In the genomic region with DNA sequence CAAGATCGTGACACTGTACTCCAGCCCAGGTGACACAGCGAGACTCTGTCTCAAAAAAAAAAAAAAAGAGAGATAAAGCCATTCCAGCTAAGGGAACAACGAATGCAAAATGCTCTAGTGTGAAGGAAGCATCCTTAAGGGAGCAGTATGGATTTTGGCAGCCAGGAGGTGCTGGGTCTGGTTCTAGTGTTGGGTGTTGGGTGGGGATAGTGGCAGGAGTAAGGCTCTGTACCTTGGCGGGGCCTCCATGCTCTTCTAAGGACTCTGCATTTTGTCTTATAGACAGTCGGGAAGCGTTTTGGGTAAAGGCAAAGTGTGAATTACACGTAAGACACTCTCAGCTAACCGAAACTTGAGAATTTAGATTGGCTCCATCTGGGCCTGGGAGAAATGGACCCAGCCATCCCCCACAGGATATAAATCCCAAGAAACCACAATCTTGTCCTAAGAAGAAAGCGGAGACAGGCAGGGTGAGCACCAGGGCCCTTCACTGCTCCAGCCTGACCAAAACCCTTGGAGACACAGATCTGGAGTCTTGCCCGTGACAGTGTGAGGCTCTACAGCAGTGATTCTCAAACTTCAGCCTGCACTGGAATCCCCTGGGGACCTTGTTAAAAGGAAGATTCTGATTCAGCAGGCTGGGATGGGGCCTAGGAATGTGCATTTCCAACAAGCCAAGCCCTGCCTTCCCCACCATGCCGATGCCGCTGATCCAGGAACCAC, we compare ENCODE assay signal across 31 cellular contexts. TPM values are rescaled to one million over a fixed set of nuclear protein-coding genes. Genes with fewer than 3 reads are reported as not detected.
DNase-seq lines count a peak whose midpoint lies in the region; FAIRE-seq and TF ChIP-seq lines count a peak whose summit lies in the region.
"Had no signal": no experiment of that assay in that cellular context is flagged by ENCODE, and none has a peak within 500 bp of the region (broad histone marks: within the 10 kb centered on the region; RNA-seq: fewer than 3 reads in every experiment).

No MANE protein-coding gene starts in this region.

- no peak overlapping the region for H2BK120ac ChIP-seq in H9 (ENCODE audit: low read depth, low read length, poor library complexity, severe bottlenecking)

- H3K27ac Mint-ChIP-seq in H9 (peak overlapping the region in 2 of 3 experiments; percentile 28 to 31; a peak in 1 of 7 replicates), progenitor cell of endocrine pancreas (no peak overlapping the region)
- H3K27ac Mint-ChIP-seq: activated CD8-positive, alpha-beta T cell treated with anti-CD3 and anti-CD28 coated beads, Interleukin-2, amount 10 ng/mL, durations not matched to agents 7 days and 5 days; activated T-helper 2 cell treated with anti-CD3 and anti-CD28 coated beads, Interferon-gamma antibody, Interleukin-2, Interleukin-4, amounts not matched to agents 10 μg/mL and 5 μg/mL and 100 μg/mL, durations not matched to agents 14 hours and 24 hours and 36 hours; dendritic cell treated with granulocyte-macrophage colony-stimulating factor and Interleukin-4, amounts not matched to agents 40 ng/mL and 50 ng/mL, for 4 days; T-helper 17 cell had no signal

- H2BK20ac ChIP-seq in H9 (ENCODE audit: low read depth, low read length, poor library complexity, severe bottlenecking): no peak overlapping the region

- no CpG with 5 or more reads among the region's 12 CpGs for WGBS in H9 (ENCODE audit: extremely low coverage, insufficient read length, low lambda C conversion rate)

- no peaks in the 10 kb centered on the region for H4K20me1 ChIP-seq in H9 (ENCODE audit: control insufficient read depth, insufficient read depth, insufficient read length)

- no peak overlapping the region for H2BK12ac ChIP-seq in H9 (ENCODE audit: insufficient read length, low read depth, low read length)

- no peak overlapping the region for H4K91ac ChIP-seq in H9 (ENCODE audit: insufficient read length, low read depth, low read length)

- no peaks in the 10 kb centered on the region for H3K36me3 Mint-ChIP-seq in H9 (ENCODE audit: insufficient read depth in 1 of 3, low read depth in 3 of 3)
- no peaks in the 10 kb centered on the region for H3K36me3 Mint-ChIP-seq in progenitor cell of endocrine pancreas (ENCODE audit: insufficient read depth)
- H3K36me3 Mint-ChIP-seq: activated naive CD4-positive, alpha-beta T cell treated with anti-CD3 and anti-CD28 coated beads, Interleukin-2, amount 50 U/mL, for 72 hours had no signal

- H4K8ac ChIP-seq in H9 (replicated peaks; ENCODE audit: insufficient read length, low read depth, low read length): no peak overlapping the region

- no peak overlapping the region for H3K18ac ChIP-seq in H9 (ENCODE audit: insufficient read length, low read depth, low read length)

- no peaks in the 10 kb centered on the region for H3K79me2 ChIP-seq in H9 (ENCODE audit: insufficient read depth, low read length)

- H3K4me1 Mint-ChIP-seq in H9: peaks cover 8 to 11% of the 10 kb centered on the region in 2 experiments; a peak in 3 of 4 replicates
- no peaks in the 10 kb centered on the region for H3K4me1 Mint-ChIP-seq in progenitor cell of endocrine pancreas (ENCODE audit: low read depth)

- no peak overlapping the region for H3K14ac ChIP-seq in H9 (ENCODE audit: insufficient read depth, low read length)

- no peak overlapping the region for H3K4ac ChIP-seq in H9 (ENCODE audit: low read depth, low read length)

- H3K27ac ChIP-seq in H9 (ENCODE audit: insufficient read length, low read depth, low read length) (no peak overlapping the region), kidney (ENCODE audit: low read depth in 2 of 2, low read length in 2 of 2) (no peak overlapping the region)
- no peak overlapping the region for H3K27ac ChIP-seq in effector memory CD4-positive, alpha-beta T cell (ENCODE audit: insufficient read depth, low read length, poor library complexity, severe bottlenecking)
- H3K27ac ChIP-seq: upper lobe of left lung had no signal

- H3K36me3 ChIP-seq in kidney (ENCODE audit: control insufficient read depth in 1 of 2, insufficient read depth in 2 of 2, low read length in 2 of 2): no peaks in the 10 kb centered on the region
- no peaks in the 10 kb centered on the region for H3K36me3 ChIP-seq in effector memory CD4-positive, alpha-beta T cell (ENCODE audit: control insufficient read depth, insufficient read depth, low read length)
- H3K36me3 ChIP-seq: BE2C, cardiac muscle cell, MG63, upper lobe of left lung had no signal

- H3K27me3 Mint-ChIP-seq in H9 (ENCODE audit: low read depth) (peaks cover 13% of the 10 kb centered on the region), progenitor cell of endocrine pancreas (peaks cover 52% of the 10 kb centered on the region)

- DNase-seq in AG08395 (ENCODE audit: low spot score) (peak; percentile 67), H9 (no peak), choroid plexus epithelial cell (ENCODE audit: low read depth) (no peak), kidney (peak; percentile 77), progenitor cell of endocrine pancreas (ENCODE audit: low spot score, unreplicated experiment) (no peak), 8988T (no peak)
- no peak for DNase-seq in effector memory CD4-positive, alpha-beta T cell
- DNase-seq in stimulated activated CD4-positive, alpha-beta T cell treated with anti-CD3 and anti-CD28 coated beads, Interleukin-1b, Interleukin-23, amount 100 ng/mL, for 48 hours: no peak
- DNase-seq: activated CD4-positive, alpha-beta T cell treated with anti-CD3 and anti-CD28 coated beads for 1 hour; activated CD8-positive, alpha-beta T cell treated with anti-CD3 and anti-CD28 coated beads, Interleukin-2, amount 10 ng/mL, durations not matched to agents 7 days and 5 days; anterior cingulate cortex; BE2C; Caco-2; DMS79; GF-D8; kidney glomerular epithelial cell; MG63; NCI-H2081; NCI-H446; NCI-H774; RPMI8226; SK-N-SH; T-helper 17 cell; upper lobe of left lung had no signal

- H3K27me3 ChIP-seq in H9 (ENCODE audit: insufficient read depth, low read length): no peaks in the 10 kb centered on the region
- H3K27me3 ChIP-seq in effector memory CD4-positive, alpha-beta T cell (replicated peaks; ENCODE audit: control insufficient read depth, insufficient read depth, low read length, poor library complexity, severe bottlenecking): no peaks in the 10 kb centered on the region
- H3K27me3 ChIP-seq: BE2C, cardiac muscle cell, MG63, upper lobe of left lung had no signal

- H3T11ph ChIP-seq in H9 (ENCODE audit: low read length): no peak overlapping the region

- H3K4me3 Mint-ChIP-seq in H9 (no peak overlapping the region), progenitor cell of endocrine pancreas (ENCODE audit: low read depth) (no peak overlapping the region)
- H3K4me3 Mint-ChIP-seq: activated CD8-positive, alpha-beta T cell treated with anti-CD3 and anti-CD28 coated beads, Interleukin-2, amount 10 ng/mL, durations not matched to agents 7 days and 5 days; dendritic cell treated with granulocyte-macrophage colony-stimulating factor and Interleukin-4, amounts not matched to agents 40 ng/mL and 50 ng/mL, for 4 days; T-helper 17 cell had no signal

- no peak overlapping the region for H4K5ac ChIP-seq in H9 (ENCODE audit: insufficient read length, low read depth, low read length)

- no peak overlapping the region for H2AFZ ChIP-seq in H9 (ENCODE audit: low read length)

- H3K9me3 ChIP-seq in H9 (ENCODE audit: control insufficient read depth, low read depth, low read length): no peaks in the 10 kb centered on the region
- H3K9me3 ChIP-seq in kidney (ENCODE audit: control insufficient read depth in 1 of 2, low read length in 2 of 2): no peaks in the 10 kb centered on the region
- H3K9me3 ChIP-seq in effector memory CD4-positive, alpha-beta T cell (ENCODE audit: control insufficient read depth, low read length): no peaks in the 10 kb centered on the region
- H3K9me3 ChIP-seq: BE2C, Caco-2, MG63, SK-N-SH, upper lobe of left lung had no signal

- no peak overlapping the region for H2BK5ac ChIP-seq in H9 (ENCODE audit: insufficient read length, low read length)

- H3K4me2 ChIP-seq in H9 (ENCODE audit: insufficient read depth, insufficient read length, low read length): no peak overlapping the region
- H3K4me2 ChIP-seq: SK-N-SH had no signal

- H3K9ac ChIP-seq in H9 (ENCODE audit: extremely low read depth, insufficient read length, low read length) (no peak overlapping the region), kidney (ENCODE audit: low read length in 2 of 2) (no peak overlapping the region)
- H3K9ac ChIP-seq: SK-N-SH had no signal

- H2AK5ac ChIP-seq in H9 (ENCODE audit: insufficient read length, low read length): no peak overlapping the region

- no peak for FAIRE-seq in kidney (lab: Jason Lieb, UNC)
- FAIRE-seq: endometrium, H54 had no signal

- TF ChIP-seq CTCF in H9 (conservative IDR thresholded peaks at IDR 0.05) (0 out of 3 replicates have a peak, but pooled peaks have one; percentile 19), choroid plexus epithelial cell (conservative IDR thresholded peaks at IDR 0.05; ENCODE audit: low read depth, low read length) (peak; percentile 3), kidney (IDR thresholded peaks at IDR 0.05; ENCODE audit: borderline replicate concordance, extremely low read depth, insufficient read depth) (no peak), progenitor cell of endocrine pancreas (IDR thresholded peaks at IDR 0.05; ENCODE audit: unreplicated experiment) (no peak)

- H3K9me3 Mint-ChIP-seq in H9 (no peaks in the 10 kb centered on the region), progenitor cell of endocrine pancreas (ENCODE audit: low read depth) (no peaks in the 10 kb centered on the region)
- H3K9me3 Mint-ChIP-seq: activated naive CD4-positive, alpha-beta T cell treated with anti-CD3 and anti-CD28 coated beads, Interleukin-2, amount 50 U/mL, for 72 hours; activated T-helper 2 cell treated with anti-CD3 and anti-CD28 coated beads, Interferon-gamma antibody, Interleukin-2, Interleukin-4, amounts not matched to agents 10 μg/mL and 5 μg/mL and 100 μg/mL, durations not matched to agents 14 hours and 24 hours and 36 hours; dendritic cell treated with granulocyte-macrophage colony-stimulating factor and Interleukin-4, amounts not matched to agents 40 ng/mL and 50 ng/mL, for 4 days had no signal

- intact Hi-C loops in kidney (cut with DNase I): no loop called here

- H3K4me3 ChIP-seq in choroid plexus epithelial cell (ENCODE audit: low read depth, low read length) (no peak overlapping the region), kidney (ENCODE audit: low read length in 2 of 2) (no peak overlapping the region)
- no peak overlapping the region for H3K4me3 ChIP-seq in effector memory CD4-positive, alpha-beta T cell (ENCODE audit: insufficient read depth, low read depth, low read length, poor library complexity, severe bottlenecking)
- H3K4me3 ChIP-seq: cardiac muscle cell, MG63, upper lobe of left lung had no signal

- no peak overlapping the region for H3K56ac ChIP-seq in H9 (ENCODE audit: insufficient read length, low read depth, low read length)

- H2BK15ac ChIP-seq in H9 (ENCODE audit: low read depth, low read length): no peak overlapping the region

- no peaks in the 10 kb centered on the region for H3K79me1 ChIP-seq in H9 (ENCODE audit: insufficient read depth, low read depth, low read length, poor library complexity, severe bottlenecking)

- no peak overlapping the region for H3K23ac ChIP-seq in H9 (ENCODE audit: insufficient read length, low read depth, low read length)

- H3K23me2 ChIP-seq in H9 (ENCODE audit: insufficient read length, low read depth, low read length, poor library complexity, severe bottlenecking): no peaks in the 10 kb centered on the region

- no peaks in the 10 kb centered on the region for H3K4me1 ChIP-seq in H9 (ENCODE audit: insufficient read depth, low read length)
- no peaks in the 10 kb centered on the region for H3K4me1 ChIP-seq in kidney (ENCODE audit: control insufficient read depth in 1 of 2, insufficient read depth in 1 of 2, low read depth in 1 of 2, low read length in 2 of 2)
- H3K4me1 ChIP-seq in effector memory CD4-positive, alpha-beta T cell (ENCODE audit: control insufficient read depth, insufficient read depth, low read length, poor library complexity, severe bottlenecking): no peaks in the 10 kb centered on the region
- H3K4me1 ChIP-seq: BE2C, Caco-2, upper lobe of left lung had no signal

RNA-seq across cellular contexts. Expression of gene PHB1, which starts 33.1 kb away (rescaled TPM):
- total RNA-seq in H9 (2021): 325 and 351 TPM in 2 replicates
- total RNA-seq in kidney: 161 TPM
- 469 TPM for polyA plus RNA-seq in kidney (ENCODE audit: insufficient read depth, low read depth, low replicate concordance)
- total RNA-seq in progenitor cell of endocrine pancreas: 168 and 169 TPM in 2 replicates

RNA-seq across cellular contexts. Expression of gene NGFR, which starts 47.3 kb away (rescaled TPM):
- total RNA-seq in H9 (2021): 9.6 and 10.9 TPM in 2 replicates
- 13.2 TPM for total RNA-seq in kidney
- polyA plus RNA-seq in kidney (ENCODE audit: insufficient read depth, low read depth, low replicate concordance): 9.4 TPM
- 2.7 and 6.2 TPM in 2 replicates for total RNA-seq in progenitor cell of endocrine pancreas
- total RNA-seq: activated naive CD4-positive, alpha-beta T cell treated with anti-CD3 and anti-CD28 coated beads, Interleukin-2, amount 50 U/mL, for 72 hours; HT-29 had no signal

Comparison
In these comparisons a context has a peak if more than half of its experiments do, and no peak if none do; other contexts are left out.
1. DNase-seq: peak in AG08395 (single experiment) and kidney (single experiment); none in H9 (single experiment), choroid plexus epithelial cell (single experiment), progenitor cell of endocrine pancreas (single experiment), effector memory CD4-positive, alpha-beta T cell (0 of 3), stimulated activated CD4-positive, alpha-beta T cell treated with anti-CD3 and anti-CD28 coated beads, Interleukin-1b, Interleukin-23, amount 100 ng/mL, for 48 hours (single experiment) and 8988T (single experiment).
2. CTCF ChIP-seq: peak in H9 (single experiment) and choroid plexus epithelial cell (single experiment); none in kidney (single experiment) and progenitor cell of endocrine pancreas (single experiment).